ENCODE assay signal across 1 cellular context in the genomic region with DNA sequence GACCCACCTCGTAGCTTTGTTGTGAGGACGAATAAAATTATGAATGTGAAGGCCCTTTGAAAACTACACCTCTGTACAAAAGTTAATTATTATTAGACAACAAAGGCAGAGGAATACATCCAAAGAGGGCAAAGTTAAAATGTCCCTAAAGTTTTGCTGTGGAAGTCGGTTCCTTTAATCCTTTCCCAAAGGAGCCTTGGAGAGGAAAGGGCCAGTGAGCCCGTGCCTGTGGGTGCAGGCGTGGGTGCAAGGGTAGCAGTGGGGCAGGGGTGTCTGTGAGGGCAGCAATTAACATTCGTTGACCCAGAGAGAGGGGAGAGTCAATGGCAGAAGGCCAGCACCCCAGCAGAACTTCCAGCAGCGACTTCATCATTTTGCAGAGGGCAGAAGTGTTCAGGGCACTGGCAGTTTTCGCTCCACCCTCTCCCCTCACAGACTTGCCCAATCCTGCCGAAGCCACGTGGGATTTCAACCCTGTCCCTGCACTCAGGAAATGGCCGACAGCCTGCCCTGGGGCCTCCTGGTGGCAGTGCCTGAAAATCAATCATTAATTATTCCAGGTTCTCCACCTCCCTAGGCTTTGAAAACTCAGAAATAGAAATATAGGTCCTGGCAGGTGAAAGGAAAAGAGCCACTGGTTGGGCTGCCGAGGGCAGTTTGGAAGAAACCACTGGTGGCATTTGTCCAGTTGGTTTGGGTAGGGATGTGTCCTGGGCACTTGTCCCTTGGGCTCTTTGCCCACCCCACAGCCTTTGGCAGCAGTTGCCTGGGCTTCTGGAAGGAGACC.
TF ChIP-seq lines count a peak whose summit lies in the region.

No MANE protein-coding gene starts in this region.

TF ChIP-seq in HepG2, 621 proteins besides CTCF, POLR2A, EP300 and RAD21 (continued from another document and continues in another):
- TF ChIP-seq, protein P1, sequence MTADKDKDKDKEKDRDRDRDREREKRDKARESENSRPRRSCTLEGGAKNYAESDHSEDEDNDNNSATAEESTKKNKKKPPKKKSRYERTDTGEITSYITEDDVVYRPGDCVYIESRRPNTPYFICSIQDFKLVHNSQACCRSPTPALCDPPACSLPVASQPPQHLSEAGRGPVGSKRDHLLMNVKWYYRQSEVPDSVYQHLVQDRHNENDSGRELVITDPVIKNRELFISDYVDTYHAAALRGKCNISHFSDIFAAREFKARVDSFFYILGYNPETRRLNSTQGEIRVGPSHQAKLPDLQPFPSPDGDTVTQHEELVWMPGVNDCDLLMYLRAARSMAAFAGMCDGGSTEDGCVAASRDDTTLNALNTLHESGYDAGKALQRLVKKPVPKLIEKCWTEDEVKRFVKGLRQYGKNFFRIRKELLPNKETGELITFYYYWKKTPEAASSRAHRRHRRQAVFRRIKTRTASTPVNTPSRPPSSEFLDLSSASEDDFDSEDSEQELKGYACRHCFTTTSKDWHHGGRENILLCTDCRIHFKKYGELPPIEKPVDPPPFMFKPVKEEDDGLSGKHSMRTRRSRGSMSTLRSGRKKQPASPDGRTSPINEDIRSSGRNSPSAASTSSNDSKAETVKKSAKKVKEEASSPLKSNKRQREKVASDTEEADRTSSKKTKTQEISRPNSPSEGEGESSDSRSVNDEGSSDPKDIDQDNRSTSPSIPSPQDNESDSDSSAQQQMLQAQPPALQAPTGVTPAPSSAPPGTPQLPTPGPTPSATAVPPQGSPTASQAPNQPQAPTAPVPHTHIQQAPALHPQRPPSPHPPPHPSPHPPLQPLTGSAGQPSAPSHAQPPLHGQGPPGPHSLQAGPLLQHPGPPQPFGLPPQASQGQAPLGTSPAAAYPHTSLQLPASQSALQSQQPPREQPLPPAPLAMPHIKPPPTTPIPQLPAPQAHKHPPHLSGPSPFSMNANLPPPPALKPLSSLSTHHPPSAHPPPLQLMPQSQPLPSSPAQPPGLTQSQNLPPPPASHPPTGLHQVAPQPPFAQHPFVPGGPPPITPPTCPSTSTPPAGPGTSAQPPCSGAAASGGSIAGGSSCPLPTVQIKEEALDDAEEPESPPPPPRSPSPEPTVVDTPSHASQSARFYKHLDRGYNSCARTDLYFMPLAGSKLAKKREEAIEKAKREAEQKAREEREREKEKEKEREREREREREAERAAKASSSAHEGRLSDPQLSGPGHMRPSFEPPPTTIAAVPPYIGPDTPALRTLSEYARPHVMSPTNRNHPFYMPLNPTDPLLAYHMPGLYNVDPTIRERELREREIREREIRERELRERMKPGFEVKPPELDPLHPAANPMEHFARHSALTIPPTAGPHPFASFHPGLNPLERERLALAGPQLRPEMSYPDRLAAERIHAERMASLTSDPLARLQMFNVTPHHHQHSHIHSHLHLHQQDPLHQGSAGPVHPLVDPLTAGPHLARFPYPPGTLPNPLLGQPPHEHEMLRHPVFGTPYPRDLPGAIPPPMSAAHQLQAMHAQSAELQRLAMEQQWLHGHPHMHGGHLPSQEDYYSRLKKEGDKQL (CRISPR knock-in tag; IDR thresholded peaks at IDR 0.05; ENCODE audit: low read depth): 0 out of 2 replicates have a peak, but pooled peaks have one; percentile 40
- TF ChIP-seq SP5 (CRISPR knock-in tag; IDR thresholded peaks at IDR 0.05; ENCODE audit: borderline replicate concordance, low read depth): peak; percentile 80; the same call in 1 of the 2 replicates
- no peak for TF ChIP-seq TMF1 (CRISPR knock-in tag; IDR thresholded peaks at IDR 0.05; ENCODE audit: low read depth)
- no peak for TF ChIP-seq NR3C1 (CRISPR knock-in tag; IDR thresholded peaks at IDR 0.05)
- peak; percentile 27 for TF ChIP-seq HDAC1 (CRISPR knock-in tag; IDR thresholded peaks at IDR 0.05)
- no peak for TF ChIP-seq RFX3 (CRISPR knock-in tag; IDR thresholded peaks at IDR 0.05)
- TF ChIP-seq ELF4 (CRISPR knock-in tag; IDR thresholded peaks at IDR 0.05; ENCODE audit: borderline replicate concordance): peak; percentile 9; the same call in 1 of the 2 replicates
- TF ChIP-seq NR2C2 (CRISPR knock-in tag; IDR thresholded peaks at IDR 0.05; ENCODE audit: borderline replicate concordance): peak; percentile 46
- no peak for TF ChIP-seq ZNF496 (CRISPR knock-in tag; IDR thresholded peaks at IDR 0.05; ENCODE audit: insufficient replicate concordance)
- 0 out of 2 replicates have a peak, but pooled peaks have one; percentile 27 for TF ChIP-seq ZNF124 (CRISPR knock-in tag; IDR thresholded peaks at IDR 0.05)
- TF ChIP-seq TFAP4 (IDR thresholded peaks at IDR 0.05; ENCODE audit: borderline replicate concordance, low read depth): no peak; the same call in 1 of the 2 replicates
- TF ChIP-seq MTF2 (CRISPR knock-in tag; IDR thresholded peaks at IDR 0.05; ENCODE audit: borderline replicate concordance): no peak; the same call in 1 of the 2 replicates
- peak; percentile 80 for TF ChIP-seq TCF7 (IDR thresholded peaks at IDR 0.05; ENCODE audit: low read depth)
- no peak; the same call in 1 of the 2 replicates for TF ChIP-seq ZNF484 (CRISPR knock-in tag; IDR thresholded peaks at IDR 0.05; ENCODE audit: borderline replicate concordance, low read depth)
- no peak for TF ChIP-seq PHF5A (CRISPR knock-in tag; IDR thresholded peaks at IDR 0.05; ENCODE audit: low read depth, unreplicated experiment)
- TF ChIP-seq ETV6 (CRISPR knock-in tag; conservative IDR thresholded peaks at IDR 0.05): no peak; the same call in 1 of the 2 replicates
- no peak for TF ChIP-seq FOXO4 (CRISPR knock-in tag; conservative IDR thresholded peaks at IDR 0.05)
- TF ChIP-seq JARID2 (CRISPR knock-in tag; IDR thresholded peaks at IDR 0.05; ENCODE audit: insufficient replicate concordance): no peak
- TF ChIP-seq TEAD3 (CRISPR knock-in tag; optimal IDR thresholded peaks at IDR 0.05; ENCODE audit: borderline replicate concordance): peak; percentile 24
- TF ChIP-seq ZZZ3 (CRISPR knock-in tag; IDR thresholded peaks at IDR 0.05; ENCODE audit: borderline replicate concordance): no peak
- TF ChIP-seq ZNF788 (CRISPR knock-in tag; IDR thresholded peaks at IDR 0.05; ENCODE audit: borderline replicate concordance): peak; percentile 67; the same call in 1 of the 2 replicates
- TF ChIP-seq MYC (CRISPR knock-in tag; IDR thresholded peaks at IDR 0.05; ENCODE audit: borderline replicate concordance): peak; percentile 98
- peak; percentile 78; the same call in 1 of the 2 replicates for TF ChIP-seq ZMYM2 (CRISPR knock-in tag; IDR thresholded peaks at IDR 0.05)
- no peak for TF ChIP-seq ZIK1 (CRISPR knock-in tag; IDR thresholded peaks at IDR 0.05; ENCODE audit: borderline replicate concordance, low read depth)
- no peak; the same call in 1 of the 2 replicates for TF ChIP-seq ZFP41 (CRISPR knock-in tag; IDR thresholded peaks at IDR 0.05; ENCODE audit: borderline replicate concordance)
- TF ChIP-seq PRDM15 (CRISPR knock-in tag; IDR thresholded peaks at IDR 0.05): no peak
- TF ChIP-seq FOXK1 (CRISPR knock-in tag; IDR thresholded peaks at IDR 0.05; ENCODE audit: borderline replicate concordance, low read depth): peak; percentile 64; the same call in 1 of the 2 replicates
- TF ChIP-seq ZNF674 (CRISPR knock-in tag; IDR thresholded peaks at IDR 0.05; ENCODE audit: low read depth): no peak
- no peak for TF ChIP-seq DNMT3B (CRISPR knock-in tag; conservative IDR thresholded peaks at IDR 0.05)
- peak; percentile 82 for TF ChIP-seq HNRNPUL1 (IDR thresholded peaks at IDR 0.05; ENCODE audit: low read depth, low read length)
- peak; percentile 10; the same call in 1 of the 3 replicates for TF ChIP-seq MXI1 (IDR thresholded peaks at IDR 0.05; ENCODE audit: borderline replicate concordance, low read depth, low read length)
- TF ChIP-seq ZNF616 (CRISPR knock-in tag; IDR thresholded peaks at IDR 0.05; ENCODE audit: low read depth): peak; percentile 70; the same call in 1 of the 2 replicates
- no peak for TF ChIP-seq POLR2AphosphoS2 (IDR thresholded peaks at IDR 0.05; ENCODE audit: low read depth, low read length)
- TF ChIP-seq SMAD9 (CRISPR knock-in tag; IDR thresholded peaks at IDR 0.05): no peak
- no peak for TF ChIP-seq ZNF234 (CRISPR knock-in tag; conservative IDR thresholded peaks at IDR 0.05)
- no peak for TF ChIP-seq ZNF317 (CRISPR knock-in tag; IDR thresholded peaks at IDR 0.05)
- no peak for TF ChIP-seq AFF4 (CRISPR knock-in tag; IDR thresholded peaks at IDR 0.05)
- TF ChIP-seq RARG (CRISPR knock-in tag; IDR thresholded peaks at IDR 0.05; ENCODE audit: low read depth): no peak
- peak; percentile 86; the same call in 1 of the 2 replicates for TF ChIP-seq CCDC6 (CRISPR knock-in tag; IDR thresholded peaks at IDR 0.05)
- TF ChIP-seq ATAD3A (CRISPR knock-in tag; IDR thresholded peaks at IDR 0.05): no peak
- TF ChIP-seq, protein P2, sequence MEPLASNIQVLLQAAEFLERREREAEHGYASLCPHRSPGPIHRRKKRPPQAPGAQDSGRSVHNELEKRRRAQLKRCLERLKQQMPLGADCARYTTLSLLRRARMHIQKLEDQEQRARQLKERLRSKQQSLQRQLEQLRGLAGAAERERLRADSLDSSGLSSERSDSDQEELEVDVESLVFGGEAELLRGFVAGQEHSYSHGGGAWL (CRISPR knock-in tag; IDR thresholded peaks at IDR 0.05): peak; percentile 82
- 0 out of 2 replicates have a peak, but pooled peaks have one; percentile 21 for TF ChIP-seq SP4 (CRISPR knock-in tag; IDR thresholded peaks at IDR 0.05)
- peak; percentile 63 for TF ChIP-seq RXRA (CRISPR knock-in tag; IDR thresholded peaks at IDR 0.05)
- peak; percentile 87; the same call in 1 of the 2 replicates for TF ChIP-seq CBX5 (CRISPR knock-in tag; IDR thresholded peaks at IDR 0.05; ENCODE audit: borderline replicate concordance)
- TF ChIP-seq MTA3 (CRISPR knock-in tag; IDR thresholded peaks at IDR 0.05): no peak
- peak; percentile 93 for TF ChIP-seq ZNF879 (CRISPR knock-in tag; IDR thresholded peaks at IDR 0.05)
- TF ChIP-seq NCOA2 (CRISPR knock-in tag; IDR thresholded peaks at IDR 0.05): peak; percentile 56
